In the genomic region with DNA sequence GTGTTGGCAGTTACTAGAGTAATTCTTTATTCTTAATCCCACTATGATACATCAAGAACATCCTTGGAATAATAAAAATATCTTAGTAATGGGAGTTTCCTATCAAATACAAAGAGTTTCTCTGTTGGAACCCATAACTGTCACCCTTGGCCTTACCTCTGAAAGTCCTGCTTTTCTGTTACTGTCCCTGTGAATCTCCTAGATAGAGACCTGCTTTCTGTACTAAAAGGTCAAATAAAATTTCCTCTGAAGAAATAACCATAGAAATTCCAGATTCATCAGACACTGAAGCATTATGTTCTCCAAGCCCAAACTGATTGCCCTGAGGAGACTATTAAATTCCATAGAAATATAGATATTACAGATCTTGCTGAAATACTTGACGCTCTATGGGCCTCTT, we compare ENCODE assay signal across 33 cellular contexts.
"Had no signal": no experiment of that assay in that cellular context is flagged by ENCODE, and none has a peak within 500 bp of the region (broad histone marks: within the 10 kb centered on the region; RNA-seq: fewer than 3 reads in every experiment).

No MANE protein-coding gene starts in this region.

- DNase-seq: Karpas-422, Kasumi-1, KG1, MG63, MM.1S, MV-4-11, NCI-H1048, NCI-H1092, NCI-H1092 treated with DMSO at 0.1 percent for 48 hours, NCI-H1105, NCI-H1105 treated with DMSO at 0.1 percent for 48 hours, NCI-H1417, NCI-H1417 treated with DMSO at 0.1 percent for 48 hours, NCI-H1436, NCI-H1436 treated with DMSO at 0.1 percent for 48 hours, NCI-H146, NCI-H1694, NCI-H1694 treated with DMSO at 0.1 percent for 48 hours, NCI-H187, NCI-H187 treated with DMSO at 0.1 percent for 48 hours, NCI-H1930, NCI-H2029, NCI-H2029 treated with DMSO at 0.1 percent for 48 hours, NCI-H2081, NCI-H2081 treated with DMSO at 0.1 percent for 48 hours, NCI-H2107, NCI-H2171, NCI-H2171 treated with DMSO at 0.1 percent for 48 hours, NCI-H2227 treated with DMSO at 0.1 percent for 48 hours, NCI-H345, NCI-H446, NCI-H446 treated with DMSO at 0.1 percent for 48 hours had no signal

- H3K4me3 ChIP-seq: MG63 had no signal

- H3K27ac ChIP-seq: KMS-11 had no signal

- H3K4me2 ChIP-seq: KMS-11 had no signal

- H3K27me3 ChIP-seq: MG63 had no signal

- H3K9ac ChIP-seq: KMS-11 had no signal
